Comparison of ENCODE assay signal across 3 cellular contexts in the genomic region with DNA sequence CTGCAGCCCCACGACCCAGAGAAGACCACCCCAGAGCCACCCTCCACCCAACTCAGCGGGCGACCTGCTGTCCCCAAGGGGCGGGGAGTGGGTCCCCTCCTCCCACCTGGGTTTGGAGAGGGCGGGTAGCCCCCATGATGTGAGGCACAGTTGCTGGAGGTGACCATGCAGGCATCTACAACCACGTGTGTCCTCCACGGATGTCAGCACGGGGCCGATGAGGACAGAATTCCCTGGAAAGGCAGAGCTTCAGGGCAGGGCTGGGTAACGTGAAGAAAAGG.
TF ChIP-seq lines count a peak whose summit lies in the region.

No MANE protein-coding gene starts in this region.

TF ChIP-seq in SK-N-SH, 30 proteins besides CTCF, POLR2A, EP300 and RAD21:
- TF ChIP-seq NFIC (IDR thresholded peaks at IDR 0.05; ENCODE audit: borderline replicate concordance) = no peak

TF ChIP-seq in SK-N-SH treated with all-trans-retinoic acid at 6 μM for 48 hours, 23 proteins besides CTCF, POLR2A, EP300 and RAD21:
- TF ChIP-seq TCF4 (CRISPR knock-in tag; IDR thresholded peaks at IDR 0.05; ENCODE audit: borderline replicate concordance) = no peak
- TF ChIP-seq ARNTL (CRISPR knock-in tag; IDR thresholded peaks at IDR 0.05; ENCODE audit: borderline replicate concordance, low read depth) = no peak
- no peak for TF ChIP-seq CSDC2 (CRISPR knock-in tag; IDR thresholded peaks at IDR 0.05)
- TF ChIP-seq OSR1 (CRISPR knock-in tag; IDR thresholded peaks at IDR 0.05) = no peak
- TF ChIP-seq TOX (CRISPR knock-in tag; IDR thresholded peaks at IDR 0.05; ENCODE audit: borderline replicate concordance) = no peak
- TF ChIP-seq, protein P1, sequence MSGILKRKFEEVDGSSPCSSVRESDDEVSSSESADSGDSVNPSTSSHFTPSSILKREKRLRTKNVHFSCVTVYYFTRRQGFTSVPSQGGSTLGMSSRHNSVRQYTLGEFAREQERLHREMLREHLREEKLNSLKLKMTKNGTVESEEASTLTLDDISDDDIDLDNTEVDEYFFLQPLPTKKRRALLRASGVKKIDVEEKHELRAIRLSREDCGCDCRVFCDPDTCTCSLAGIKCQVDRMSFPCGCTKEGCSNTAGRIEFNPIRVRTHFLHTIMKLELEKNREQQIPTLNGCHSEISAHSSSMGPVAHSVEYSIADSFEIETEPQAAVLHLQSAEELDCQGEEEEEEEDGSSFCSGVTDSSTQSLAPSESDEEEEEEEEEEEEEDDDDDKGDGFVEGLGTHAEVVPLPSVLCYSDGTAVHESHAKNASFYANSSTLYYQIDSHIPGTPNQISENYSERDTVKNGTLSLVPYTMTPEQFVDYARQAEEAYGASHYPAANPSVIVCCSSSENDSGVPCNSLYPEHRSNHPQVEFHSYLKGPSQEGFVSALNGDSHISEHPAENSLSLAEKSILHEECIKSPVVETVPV (CRISPR knock-in tag; IDR thresholded peaks at IDR 0.05) = no peak

TF ChIP-seq in HepG2, 621 proteins besides CTCF, POLR2A, EP300 and RAD21:
- TF ChIP-seq ONECUT2 (CRISPR knock-in tag; IDR thresholded peaks at IDR 0.05) (no peak), TBX2 (CRISPR knock-in tag; IDR thresholded peaks at IDR 0.05; ENCODE audit: borderline replicate concordance) (0 out of 2 replicates have a peak, but pooled peaks have one; percentile 11), ZNF225 (CRISPR knock-in tag; IDR thresholded peaks at IDR 0.05) (0 out of 2 replicates have a peak, but pooled peaks have one; percentile 34), AGO1 (IDR thresholded peaks at IDR 0.05; ENCODE audit: low read depth, low read length, poor library complexity, severe bottlenecking) (peak; percentile 52), MAFK (conservative IDR thresholded peaks at IDR 0.05 in 1 of 2, IDR thresholded peaks at IDR 0.05 in 1 of 2; ENCODE audit: low read length in 2 of 2) (no peak)
